ENCODE assay signal across 11 cellular contexts in the genomic region with DNA sequence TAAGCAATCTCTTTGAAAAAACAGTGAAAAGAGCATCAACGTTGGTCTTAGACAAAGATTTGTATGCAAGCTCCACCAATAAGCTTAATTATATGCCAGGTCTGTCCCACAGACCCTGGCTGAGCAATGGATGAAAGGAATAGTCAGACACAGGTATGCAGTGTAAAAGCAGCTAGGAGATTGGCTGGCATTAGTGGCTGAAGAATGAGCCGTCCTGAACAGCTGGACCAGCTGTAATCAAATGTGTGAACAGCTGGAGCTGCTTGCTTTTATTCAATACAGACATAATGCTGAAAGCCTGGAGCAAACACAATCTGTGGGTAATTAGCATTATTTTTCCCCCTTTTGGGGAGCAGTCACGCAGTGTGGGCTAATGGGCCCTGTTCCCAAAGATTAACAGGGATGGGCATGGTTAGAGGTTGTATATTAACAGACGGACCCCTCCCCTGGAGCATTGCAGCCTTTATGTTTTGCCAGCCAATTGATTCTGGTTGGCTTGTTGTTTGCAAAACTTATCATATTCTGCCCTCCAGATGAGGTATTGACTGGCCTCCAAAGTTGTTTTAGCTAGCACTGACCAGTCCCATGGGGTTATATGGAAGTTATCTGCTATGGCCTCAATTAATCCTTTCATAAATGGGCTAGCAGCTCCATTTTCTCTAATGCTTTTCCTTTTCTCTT. TPM values are rescaled to one million over a fixed set of nuclear protein-coding genes. Genes with fewer than 3 reads are reported as not detected.
"Had no signal": no experiment of that assay in that cellular context is flagged by ENCODE, and none has a peak within 500 bp of the region (broad histone marks: within the 10 kb centered on the region; RNA-seq: fewer than 3 reads in every experiment).

No MANE protein-coding gene starts in this region.

RNA-seq across cellular contexts. Expression of gene GC, which starts 20.3 kb away (rescaled TPM):
- total RNA-seq: activated CD4-positive, alpha-beta memory T cell treated with anti-CD3 and anti-CD28 coated beads, Interleukin-2, amount 10 ng/mL, durations not matched to agents 7 days and 5 days; activated CD4-positive, alpha-beta T cell treated with anti-CD3 and anti-CD28 coated beads for 36 hours; activated CD4-positive, alpha-beta T cell treated with anti-CD3 and anti-CD28 coated beads, Interleukin-2, amount 10 ng/mL, durations not matched to agents 7 days and 5 days; activated CD8-positive, alpha-beta memory T cell treated with anti-CD3 and anti-CD28 coated beads, Interleukin-2, amount 10 ng/mL, durations not matched to agents 7 days and 5 days; activated CD8-positive, alpha-beta T cell treated with anti-CD3 and anti-CD28 coated beads, Interleukin-2, amount 10 ng/mL, durations not matched to agents 7 days and 5 days; activated naive CD8-positive, alpha-beta T cell treated with anti-CD3 and anti-CD28 coated beads, Interleukin-2, amount 10 ng/mL, durations not matched to agents 7 days and 5 days; activated T-helper 2 cell treated with anti-CD3 and anti-CD28 coated beads, Interferon-gamma antibody, Interleukin-2, Interleukin-4, amounts not matched to agents 10 μg/mL and 5 μg/mL and 100 μg/mL, durations not matched to agents 14 hours and 24 hours and 36 hours; cardiac septum; T-helper 1 cell treated with Interleukin-12 subunit alpha and Interleukin-12 subunit beta and Interleukin-4 antibody, amounts not matched to agents 30 ng/mL and 1 ng/mL, for 36 hours; T-helper 17 cell; T-helper 2 cell treated with Interferon-gamma antibody and Interleukin-4, amounts not matched to agents 100 ng/mL and 5 ng/mL, for 36 hours had no signal
